Comparison of ENCODE assay signal across 18 cellular contexts in the genomic region with DNA sequence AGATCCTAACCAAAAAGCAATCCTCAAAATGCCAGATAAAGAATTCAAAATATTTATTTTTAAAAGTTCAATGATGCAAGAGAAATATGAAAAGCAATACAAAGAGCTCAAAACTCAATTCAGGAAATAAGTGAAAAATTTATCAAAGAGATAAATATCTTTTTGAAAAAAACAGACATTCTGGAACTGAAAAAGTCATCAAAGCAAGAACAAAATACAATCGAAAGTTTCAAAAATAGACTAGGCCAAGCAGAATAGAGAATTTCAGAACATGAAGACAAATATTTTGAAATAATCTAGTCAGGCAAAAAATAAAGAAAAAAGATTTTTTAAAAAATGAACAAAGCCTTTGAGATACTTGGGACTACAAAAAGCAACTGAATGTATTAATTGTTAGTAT.
"Had no signal": no experiment of that assay in that cellular context is flagged by ENCODE, and none has a peak within 500 bp of the region (broad histone marks: within the 10 kb centered on the region; RNA-seq: fewer than 3 reads in every experiment).

No MANE protein-coding gene starts in this region.

- H3K27ac Mint-ChIP-seq: memory B cell, nephron, WTC11 had no signal

- DNase-seq: activated CD8-positive, alpha-beta memory T cell treated with anti-CD3 and anti-CD28 coated beads, Interleukin-2, amount 50 U/mL, for 48 hours; activated effector memory CD4-positive, alpha-beta T cell treated with anti-CD3 and anti-CD28 coated beads, Interleukin-2, amount 50 U/mL, for 16 hours; activated T-cell treated with anti-CD3 and anti-CD28 coated beads, Interleukin-2, amount 50 U/mL, for 4 hours; amniotic stem cell; heart left ventricle; left colon; ovary; stimulated activated CD4-positive, alpha-beta T cell treated with anti-CD3 and anti-CD28 coated beads, Interleukin-4, amount 100 ng/mL, for 24 hours; stimulated activated naive CD8-positive, alpha-beta T cell treated with anti-CD3 and anti-CD28 coated beads, Interleukin-15, Interleukin-2, amounts not matched to agents 100 U/mL and 50 U/mL, for 24 hours; T-helper 9 cell; upper lobe of left lung had no signal

- H3K27ac ChIP-seq: epithelial cell of prostate, heart left ventricle, neutrophil, ovary, prostate gland, upper lobe of left lung had no signal

- H3K4me1 ChIP-seq: heart left ventricle, prostate gland, upper lobe of left lung had no signal

- H3K36me3 ChIP-seq: heart left ventricle, neutrophil, ovary, prostate gland, upper lobe of left lung had no signal

- H3K4me3 Mint-ChIP-seq: activated T-cell treated with anti-CD3 and anti-CD28 coated beads, Interleukin-2, amount 50 U/mL, for 4 hours; memory B cell; nephron; WTC11 had no signal

- H3K27me3 Mint-ChIP-seq: activated naive CD4-positive, alpha-beta T cell treated with anti-CD3 and anti-CD28 coated beads, Interleukin-2, amount 50 U/mL, for 24 hours had no signal

- H3K27me3 ChIP-seq: heart left ventricle, neutrophil, ovary, upper lobe of left lung had no signal

- H3K9me3 ChIP-seq: neutrophil, ovary, prostate gland had no signal

- ATAC-seq: activated T-cell treated with anti-CD3 and anti-CD28 coated beads, Interleukin-2, amount 50 U/mL, for 4 hours; heart left ventricle had no signal

- H3K36me3 Mint-ChIP-seq: WTC11 had no signal

- H3K4me3 ChIP-seq: heart left ventricle, ovary, prostate gland, upper lobe of left lung had no signal
